8 cellular contexts compared by ENCODE assay signal in the genomic region with DNA sequence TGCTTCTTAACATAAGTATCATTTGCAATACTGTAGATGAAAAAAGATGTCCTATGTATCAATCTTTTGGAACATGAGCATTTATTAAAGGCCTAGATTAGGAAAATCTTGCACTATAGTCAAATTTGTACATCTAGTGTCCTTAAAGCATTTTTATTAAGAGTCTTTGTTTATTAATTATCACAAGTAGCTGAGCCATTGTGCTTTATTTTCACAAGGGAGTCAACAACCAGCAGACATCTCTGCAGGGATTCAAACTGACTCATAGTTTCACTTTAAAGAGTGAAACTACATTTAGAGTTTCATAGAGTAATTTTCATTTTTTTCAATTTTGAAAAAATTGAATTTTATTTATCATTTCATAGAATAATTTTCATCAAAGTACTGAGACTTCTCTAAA.
"Had no signal": no experiment of that assay in that cellular context is flagged by ENCODE, and none has a peak within 500 bp of the region (broad histone marks: within the 10 kb centered on the region; RNA-seq: fewer than 3 reads in every experiment).

No MANE protein-coding gene starts in this region.

- ATAC-seq: GM12878 had no signal

- H3K4me3 ChIP-seq: GM12878 had no signal

- FAIRE-seq: G401.6, GM12878, GM12891, GM12892, GM18507, GM19239 had no signal

- DNase-seq: GDM1, GF-D8 had no signal
